1 cellular context compared by ENCODE assay signal in the genomic region with DNA sequence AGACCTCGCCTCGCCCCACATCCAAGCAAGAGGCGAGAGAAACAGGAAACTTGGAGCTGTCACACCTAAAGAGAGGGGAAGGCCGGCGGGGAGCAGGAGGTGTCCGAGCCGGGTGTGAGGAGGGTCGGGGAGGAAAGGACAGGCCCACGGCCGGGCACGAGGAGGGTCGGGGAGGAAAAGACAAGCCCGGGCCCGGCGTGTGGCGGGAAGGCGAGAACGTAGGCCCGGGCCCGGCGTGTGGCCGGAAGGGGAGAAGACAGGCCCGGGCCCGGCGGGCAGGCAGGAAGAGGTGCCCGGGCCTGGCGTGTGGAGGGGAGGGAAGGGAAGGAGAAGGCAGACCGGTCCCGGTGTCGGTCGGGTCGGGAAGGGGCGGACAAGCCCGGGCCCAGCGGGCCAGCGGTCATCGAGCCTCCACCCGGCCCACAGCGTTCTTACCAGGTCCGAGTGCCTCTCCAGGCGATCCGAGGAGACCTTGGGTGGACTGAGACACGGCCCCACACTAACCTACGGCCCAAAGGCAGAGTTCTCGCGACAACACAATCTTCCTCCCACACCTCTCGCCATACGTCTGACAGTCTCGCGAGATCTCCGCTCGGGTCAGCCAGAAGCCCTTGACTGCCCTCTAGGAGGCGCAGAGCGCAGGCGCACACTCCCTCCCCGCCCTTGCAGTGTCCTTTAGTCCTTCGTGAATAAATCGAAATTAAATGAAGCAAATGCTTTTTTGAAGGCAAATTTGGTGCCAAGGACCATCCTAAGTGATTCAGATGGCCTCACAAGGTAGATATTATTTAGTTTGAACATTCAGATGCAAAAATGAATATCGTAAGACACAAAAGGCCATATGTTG.
TF ChIP-seq lines count a peak whose summit lies in the region.

Gene NCOA4, minus strand, starts transcription at position 533 of the 847 bp plus-strand sequence. CDS start 13,943 bp downstream, outside the sequence.

TF ChIP-seq in K562, 482 proteins besides CTCF, POLR2A, EP300 and RAD21 (continued from another document and continues in another):
- TF ChIP-seq, protein P1, sequence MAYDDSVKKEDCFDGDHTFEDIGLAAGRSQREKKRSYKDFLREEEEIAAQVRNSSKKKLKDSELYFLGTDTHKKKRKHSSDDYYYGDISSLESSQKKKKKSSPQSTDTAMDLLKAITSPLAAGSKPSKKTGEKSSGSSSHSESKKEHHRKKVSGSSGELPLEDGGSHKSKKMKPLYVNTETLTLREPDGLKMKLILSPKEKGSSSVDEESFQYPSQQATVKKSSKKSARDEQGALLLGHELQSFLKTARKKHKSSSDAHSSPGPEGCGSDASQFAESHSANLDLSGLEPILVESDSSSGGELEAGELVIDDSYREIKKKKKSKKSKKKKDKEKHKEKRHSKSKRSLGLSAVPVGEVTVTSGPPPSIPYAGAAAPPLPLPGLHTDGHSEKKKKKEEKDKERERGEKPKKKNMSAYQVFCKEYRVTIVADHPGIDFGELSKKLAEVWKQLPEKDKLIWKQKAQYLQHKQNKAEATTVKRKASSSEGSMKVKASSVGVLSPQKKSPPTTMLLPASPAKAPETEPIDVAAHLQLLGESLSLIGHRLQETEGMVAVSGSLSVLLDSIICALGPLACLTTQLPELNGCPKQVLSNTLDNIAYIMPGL (CRISPR knock-in tag; IDR thresholded peaks at IDR 0.05), result no peak
- TF ChIP-seq ARNT (IDR thresholded peaks at IDR 0.05), result no peak
- TF ChIP-seq PHTF2 (CRISPR knock-in tag; IDR thresholded peaks at IDR 0.05), result no peak
- no peak for TF ChIP-seq JUN (IDR thresholded peaks at IDR 0.05; ENCODE audit: borderline replicate concordance, low read depth, low read length)
- TF ChIP-seq JUN (CRISPR knock-in tag; IDR thresholded peaks at IDR 0.05; ENCODE audit: borderline replicate concordance), result no peak
- TF ChIP-seq, protein P2, sequence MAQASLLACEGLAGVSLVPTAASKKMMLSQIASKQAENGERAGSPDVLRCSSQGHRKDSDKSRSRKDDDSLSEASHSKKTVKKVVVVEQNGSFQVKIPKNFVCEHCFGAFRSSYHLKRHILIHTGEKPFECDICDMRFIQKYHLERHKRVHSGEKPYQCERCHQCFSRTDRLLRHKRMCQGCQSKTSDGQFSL (CRISPR knock-in tag; IDR thresholded peaks at IDR 0.05), result no peak
- TF ChIP-seq, protein P2 (tag; IDR thresholded peaks at IDR 0.05), result no peak
- TF ChIP-seq, protein P3, sequence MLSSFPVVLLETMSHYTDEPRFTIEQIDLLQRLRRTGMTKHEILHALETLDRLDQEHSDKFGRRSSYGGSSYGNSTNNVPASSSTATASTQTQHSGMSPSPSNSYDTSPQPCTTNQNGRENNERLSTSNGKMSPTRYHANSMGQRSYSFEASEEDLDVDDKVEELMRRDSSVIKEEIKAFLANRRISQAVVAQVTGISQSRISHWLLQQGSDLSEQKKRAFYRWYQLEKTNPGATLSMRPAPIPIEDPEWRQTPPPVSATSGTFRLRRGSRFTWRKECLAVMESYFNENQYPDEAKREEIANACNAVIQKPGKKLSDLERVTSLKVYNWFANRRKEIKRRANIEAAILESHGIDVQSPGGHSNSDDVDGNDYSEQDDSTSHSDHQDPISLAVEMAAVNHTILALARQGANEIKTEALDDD (IDR thresholded peaks at IDR 0.05), result peak; percentile 84
- TF ChIP-seq ZNF124 (CRISPR knock-in tag; IDR thresholded peaks at IDR 0.05), result no peak
- TF ChIP-seq, protein P4, sequence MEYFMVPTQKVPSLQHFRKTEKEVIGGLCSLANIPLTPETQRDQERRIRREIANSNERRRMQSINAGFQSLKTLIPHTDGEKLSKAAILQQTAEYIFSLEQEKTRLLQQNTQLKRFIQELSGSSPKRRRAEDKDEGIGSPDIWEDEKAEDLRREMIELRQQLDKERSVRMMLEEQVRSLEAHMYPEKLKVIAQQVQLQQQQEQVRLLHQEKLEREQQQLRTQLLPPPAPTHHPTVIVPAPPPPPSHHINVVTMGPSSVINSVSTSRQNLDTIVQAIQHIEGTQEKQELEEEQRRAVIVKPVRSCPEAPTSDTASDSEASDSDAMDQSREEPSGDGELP (CRISPR knock-in tag; IDR thresholded peaks at IDR 0.05; ENCODE audit: borderline replicate concordance), result peak; percentile 53; the same call in 1 of the 2 replicates
- no peak for TF ChIP-seq MCM3 (IDR thresholded peaks at IDR 0.05)
- TF ChIP-seq TCF3 (CRISPR knock-in tag; IDR thresholded peaks at IDR 0.05), result peak; percentile 25; the same call in 1 of the 2 replicates
- TF ChIP-seq NCOR1 (IDR thresholded peaks at IDR 0.05), result no peak
- no peak for TF ChIP-seq KHSRP (IDR thresholded peaks at IDR 0.05)
- no peak for TF ChIP-seq BHLHE40 (IDR thresholded peaks at IDR 0.05; ENCODE audit: low read length)
- TF ChIP-seq TCFL5 (CRISPR knock-in tag; conservative IDR thresholded peaks at IDR 0.05), result no peak
- TF ChIP-seq ZC3H11A (IDR thresholded peaks at IDR 0.05; ENCODE audit: low read depth, low read length), result no peak
- TF ChIP-seq JUNB (CRISPR knock-in tag; conservative IDR thresholded peaks at IDR 0.05), result no peak
- TF ChIP-seq ILK (tag; IDR thresholded peaks at IDR 0.05; ENCODE audit: borderline replicate concordance, low read depth), result no peak
- TF ChIP-seq, protein P5, sequence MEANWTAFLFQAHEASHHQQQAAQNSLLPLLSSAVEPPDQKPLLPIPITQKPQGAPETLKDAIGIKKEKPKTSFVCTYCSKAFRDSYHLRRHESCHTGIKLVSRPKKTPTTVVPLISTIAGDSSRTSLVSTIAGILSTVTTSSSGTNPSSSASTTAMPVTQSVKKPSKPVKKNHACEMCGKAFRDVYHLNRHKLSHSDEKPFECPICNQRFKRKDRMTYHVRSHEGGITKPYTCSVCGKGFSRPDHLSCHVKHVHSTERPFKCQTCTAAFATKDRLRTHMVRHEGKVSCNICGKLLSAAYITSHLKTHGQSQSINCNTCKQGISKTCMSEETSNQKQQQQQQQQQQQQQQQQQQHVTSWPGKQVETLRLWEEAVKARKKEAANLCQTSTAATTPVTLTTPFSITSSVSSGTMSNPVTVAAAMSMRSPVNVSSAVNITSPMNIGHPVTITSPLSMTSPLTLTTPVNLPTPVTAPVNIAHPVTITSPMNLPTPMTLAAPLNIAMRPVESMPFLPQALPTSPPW (CRISPR knock-in tag; IDR thresholded peaks at IDR 0.05), result peak; percentile 59
- TF ChIP-seq, protein P6, sequence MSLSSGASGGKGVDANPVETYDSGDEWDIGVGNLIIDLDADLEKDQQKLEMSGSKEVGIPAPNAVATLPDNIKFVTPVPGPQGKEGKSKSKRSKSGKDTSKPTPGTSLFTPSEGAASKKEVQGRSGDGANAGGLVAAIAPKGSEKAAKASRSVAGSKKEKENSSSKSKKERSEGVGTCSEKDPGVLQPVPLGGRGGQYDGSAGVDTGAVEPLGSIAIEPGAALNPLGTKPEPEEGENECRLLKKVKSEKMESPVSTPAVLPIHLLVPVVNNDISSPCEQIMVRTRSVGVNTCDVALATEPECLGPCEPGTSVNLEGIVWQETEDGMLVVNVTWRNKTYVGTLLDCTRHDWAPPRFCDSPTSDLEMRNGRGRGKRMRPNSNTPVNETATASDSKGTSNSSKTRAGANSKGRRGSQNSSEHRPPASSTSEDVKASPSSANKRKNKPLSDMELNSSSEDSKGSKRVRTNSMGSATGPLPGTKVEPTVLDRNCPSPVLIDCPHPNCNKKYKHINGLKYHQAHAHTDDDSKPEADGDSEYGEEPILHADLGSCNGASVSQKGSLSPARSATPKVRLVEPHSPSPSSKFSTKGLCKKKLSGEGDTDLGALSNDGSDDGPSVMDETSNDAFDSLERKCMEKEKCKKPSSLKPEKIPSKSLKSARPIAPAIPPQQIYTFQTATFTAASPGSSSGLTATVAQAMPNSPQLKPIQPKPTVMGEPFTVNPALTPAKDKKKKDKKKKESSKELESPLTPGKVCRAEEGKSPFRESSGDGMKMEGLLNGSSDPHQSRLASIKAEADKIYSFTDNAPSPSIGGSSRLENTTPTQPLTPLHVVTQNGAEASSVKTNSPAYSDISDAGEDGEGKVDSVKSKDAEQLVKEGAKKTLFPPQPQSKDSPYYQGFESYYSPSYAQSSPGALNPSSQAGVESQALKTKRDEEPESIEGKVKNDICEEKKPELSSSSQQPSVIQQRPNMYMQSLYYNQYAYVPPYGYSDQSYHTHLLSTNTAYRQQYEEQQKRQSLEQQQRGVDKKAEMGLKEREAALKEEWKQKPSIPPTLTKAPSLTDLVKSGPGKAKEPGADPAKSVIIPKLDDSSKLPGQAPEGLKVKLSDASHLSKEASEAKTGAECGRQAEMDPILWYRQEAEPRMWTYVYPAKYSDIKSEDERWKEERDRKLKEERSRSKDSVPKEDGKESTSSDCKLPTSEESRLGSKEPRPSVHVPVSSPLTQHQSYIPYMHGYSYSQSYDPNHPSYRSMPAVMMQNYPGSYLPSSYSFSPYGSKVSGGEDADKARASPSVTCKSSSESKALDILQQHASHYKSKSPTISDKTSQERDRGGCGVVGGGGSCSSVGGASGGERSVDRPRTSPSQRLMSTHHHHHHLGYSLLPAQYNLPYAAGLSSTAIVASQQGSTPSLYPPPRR (CRISPR knock-in tag; IDR thresholded peaks at IDR 0.05; ENCODE audit: borderline replicate concordance), result no peak
- no peak for TF ChIP-seq RERE (CRISPR knock-in tag; IDR thresholded peaks at IDR 0.05; ENCODE audit: borderline replicate concordance)
- no peak; the same call in 1 of the 2 replicates for TF ChIP-seq GTF2E2 (tag; IDR thresholded peaks at IDR 0.05)
- TF ChIP-seq, protein P7, sequence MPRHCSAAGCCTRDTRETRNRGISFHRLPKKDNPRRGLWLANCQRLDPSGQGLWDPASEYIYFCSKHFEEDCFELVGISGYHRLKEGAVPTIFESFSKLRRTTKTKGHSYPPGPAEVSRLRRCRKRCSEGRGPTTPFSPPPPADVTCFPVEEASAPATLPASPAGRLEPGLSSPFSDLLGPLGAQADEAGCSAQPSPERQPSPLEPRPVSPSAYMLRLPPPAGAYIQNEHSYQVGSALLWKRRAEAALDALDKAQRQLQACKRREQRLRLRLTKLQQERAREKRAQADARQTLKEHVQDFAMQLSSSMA (CRISPR knock-in tag; IDR thresholded peaks at IDR 0.05), result no peak
- TF ChIP-seq EGR1 (conservative IDR thresholded peaks at IDR 0.05), result peak; percentile 65
- TF ChIP-seq OTX1 (CRISPR knock-in tag; IDR thresholded peaks at IDR 0.05), result 0 out of 2 replicates have a peak, but pooled peaks have one; percentile 22
- peak; percentile 13; the same call in 1 of the 2 replicates for TF ChIP-seq LCOR (CRISPR knock-in tag; IDR thresholded peaks at IDR 0.05)
- no peak for TF ChIP-seq HDAC8 (tag; IDR thresholded peaks at IDR 0.05)
- TF ChIP-seq NR2C1 (IDR thresholded peaks at IDR 0.05), result peak; percentile 79
- TF ChIP-seq NR2C1 (tag; IDR thresholded peaks at IDR 0.05), result peak; percentile 70
- TF ChIP-seq ZNF696 (CRISPR knock-in tag; conservative IDR thresholded peaks at IDR 0.05), result no peak
- no peak for TF ChIP-seq HNRNPLL (IDR thresholded peaks at IDR 0.05; ENCODE audit: low read depth, low read length, poor library complexity, severe bottlenecking)
- TF ChIP-seq, protein P8, sequence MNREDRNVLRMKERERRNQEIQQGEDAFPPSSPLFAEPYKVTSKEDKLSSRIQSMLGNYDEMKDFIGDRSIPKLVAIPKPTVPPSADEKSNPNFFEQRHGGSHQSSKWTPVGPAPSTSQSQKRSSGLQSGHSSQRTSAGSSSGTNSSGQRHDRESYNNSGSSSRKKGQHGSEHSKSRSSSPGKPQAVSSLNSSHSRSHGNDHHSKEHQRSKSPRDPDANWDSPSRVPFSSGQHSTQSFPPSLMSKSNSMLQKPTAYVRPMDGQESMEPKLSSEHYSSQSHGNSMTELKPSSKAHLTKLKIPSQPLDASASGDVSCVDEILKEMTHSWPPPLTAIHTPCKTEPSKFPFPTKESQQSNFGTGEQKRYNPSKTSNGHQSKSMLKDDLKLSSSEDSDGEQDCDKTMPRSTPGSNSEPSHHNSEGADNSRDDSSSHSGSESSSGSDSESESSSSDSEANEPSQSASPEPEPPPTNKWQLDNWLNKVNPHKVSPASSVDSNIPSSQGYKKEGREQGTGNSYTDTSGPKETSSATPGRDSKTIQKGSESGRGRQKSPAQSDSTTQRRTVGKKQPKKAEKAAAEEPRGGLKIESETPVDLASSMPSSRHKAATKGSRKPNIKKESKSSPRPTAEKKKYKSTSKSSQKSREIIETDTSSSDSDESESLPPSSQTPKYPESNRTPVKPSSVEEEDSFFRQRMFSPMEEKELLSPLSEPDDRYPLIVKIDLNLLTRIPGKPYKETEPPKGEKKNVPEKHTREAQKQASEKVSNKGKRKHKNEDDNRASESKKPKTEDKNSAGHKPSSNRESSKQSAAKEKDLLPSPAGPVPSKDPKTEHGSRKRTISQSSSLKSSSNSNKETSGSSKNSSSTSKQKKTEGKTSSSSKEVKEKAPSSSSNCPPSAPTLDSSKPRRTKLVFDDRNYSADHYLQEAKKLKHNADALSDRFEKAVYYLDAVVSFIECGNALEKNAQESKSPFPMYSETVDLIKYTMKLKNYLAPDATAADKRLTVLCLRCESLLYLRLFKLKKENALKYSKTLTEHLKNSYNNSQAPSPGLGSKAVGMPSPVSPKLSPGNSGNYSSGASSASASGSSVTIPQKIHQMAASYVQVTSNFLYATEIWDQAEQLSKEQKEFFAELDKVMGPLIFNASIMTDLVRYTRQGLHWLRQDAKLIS (CRISPR knock-in tag; IDR thresholded peaks at IDR 0.05), result no peak
- TF ChIP-seq ZNF384 (IDR thresholded peaks at IDR 0.05; ENCODE audit: low read depth, low read length), result no peak
